20 cellular contexts compared by ENCODE assay signal in genomic region chr7:140635821-140636220, GRCh38. TPM values are rescaled to one million over a fixed set of nuclear protein-coding genes. Genes with fewer than 3 reads are reported as not detected.
DNase-seq lines count a peak whose midpoint lies in the region; ATAC-seq and TF ChIP-seq lines count a peak whose summit lies in the region.
"Had no signal": no experiment of that assay in that cellular context is flagged by ENCODE, and none has a peak within 500 bp of the region (broad histone marks: within the 10 kb centered on the region; RNA-seq: fewer than 3 reads in every experiment).

No MANE protein-coding gene starts in this region.

- H3K36me3 ChIP-seq in iPS-20b (ENCODE audit: insufficient read depth, low read depth, low read length), result no peaks in the 10 kb centered on the region
- H3K36me3 ChIP-seq: HAP-1, left lung had no signal

- H3K4me3 ChIP-seq in iPS-20b (ENCODE audit: low read length), result peak overlapping the region; percentile 48; the same call in 1 of the 2 replicates
- H3K4me3 ChIP-seq: body of pancreas, coronary artery, HAP-1, left lung had no signal

- peaks cover 24% of the 10 kb centered on the region for H3K4me1 ChIP-seq in iPS-20b (ENCODE audit: insufficient read depth, low read length)

- POLR2A ChIA-PET in WTC11 (lab: Charles Lee), result interaction anchor here (0.5 to 1.0 kb wide), 3 partner anchors 11 to 118 kb away, joined by 3 to 6 read pairs (median 3); no protein-coding TSS in a partner anchor
- POLR2A ChIA-PET in MCF 10A (lab: Yijun Ruan, JAX), result no interaction called here

- H3K27me3 Mint-ChIP-seq in WTC11 (ENCODE audit: low read depth) (peaks cover 17% of the 10 kb centered on the region), MCF 10A (ENCODE audit: insufficient read depth, unreplicated experiment) (peaks cover 16% of the 10 kb centered on the region)

- intact Hi-C loops in MCF 10A (cut with micrococcal nuclease), result no loop called here

- H3K4me1 Mint-ChIP-seq in WTC11 (peaks cover 39% of the 10 kb centered on the region), MCF 10A (ENCODE audit: insufficient read depth, unreplicated experiment) (peaks cover 7% of the 10 kb centered on the region)

- H3K27ac Mint-ChIP-seq in WTC11, result peak overlapping the region; percentile 90
- no peak overlapping the region for H3K27ac Mint-ChIP-seq in MCF 10A (ENCODE audit: low read depth, unreplicated experiment)
- H3K27ac Mint-ChIP-seq: activated CD4-positive, alpha-beta T cell treated with anti-CD3 and anti-CD28 coated beads for 36 hours; activated naive CD8-positive, alpha-beta T cell treated with anti-CD3 and anti-CD28 coated beads, Interleukin-2, amount 10 ng/mL, durations not matched to agents 7 days and 5 days; activated T-helper 1 cell treated with anti-CD3 and anti-CD28 coated beads, Interleukin-12 subunit alpha, Interleukin-12 subunit beta, Interleukin-2, Interleukin-4 antibody, amounts not matched to agents 30 ng/mL and 10 ng/mL and 1 ng/mL, durations not matched to agents 14 hours and 24 hours and 36 hours; stimulated activated naive CD8-positive, alpha-beta T cell treated with anti-CD3 and anti-CD28 coated beads, Interleukin-15, Interleukin-2, amounts not matched to agents 100 ng/mL and 50 ng/mL, for 24 hours had no signal

- peak; percentile 34 for ATAC-seq in WTC11
- ATAC-seq in HG02642 (IDR thresholded peaks at IDR 0.05; ENCODE audit: poor library complexity, unreplicated experiment), result no peak
- ATAC-seq: activated CD4-positive, alpha-beta T cell treated with anti-CD3 and anti-CD28 coated beads for 36 hours; body of pancreas; left lung had no signal

- CTCF ChIA-PET in WTC11 (lab: Charles Lee) (interaction anchor here (0.8 to 2.4 kb wide), 7 partner anchors 10 to 1081 kb away, joined by 3 to 17 read pairs (median 4); no protein-coding TSS in a partner anchor), MCF 10A (lab: Yijun Ruan, JAX) (interaction anchor here (0.6 to 0.7 kb wide), 2 partner anchors 65 to 166 kb away, joined by 3 to 4 read pairs; no protein-coding TSS in a partner anchor)

- BruUV-seq in MCF 10A (replicated peaks; lab: Mats Ljungman, UMichigan), result no TSS peak

- H3K4me3 Mint-ChIP-seq in WTC11 (no peak overlapping the region), MCF 10A (ENCODE audit: unreplicated experiment) (no peak overlapping the region)
- H3K4me3 Mint-ChIP-seq: activated CD4-positive, alpha-beta T cell treated with anti-CD3 and anti-CD28 coated beads for 36 hours; activated naive CD8-positive, alpha-beta T cell treated with anti-CD3 and anti-CD28 coated beads, Interleukin-2, amount 10 ng/mL, durations not matched to agents 7 days and 5 days; activated T-helper 1 cell treated with anti-CD3 and anti-CD28 coated beads, Interleukin-12 subunit alpha, Interleukin-12 subunit beta, Interleukin-2, Interleukin-4 antibody, amounts not matched to agents 30 ng/mL and 10 ng/mL and 1 ng/mL, durations not matched to agents 14 hours and 24 hours and 36 hours; stimulated activated naive CD8-positive, alpha-beta T cell treated with anti-CD3 and anti-CD28 coated beads, Interleukin-15, Interleukin-2, amounts not matched to agents 100 ng/mL and 50 ng/mL, for 24 hours had no signal

- H3K9me3 ChIP-seq in iPS-20b (ENCODE audit: insufficient read depth, low read depth, low read length), result no peaks in the 10 kb centered on the region
- H3K9me3 ChIP-seq: body of pancreas, HAP-1, left lung had no signal

- H3K27ac ChIP-seq in iPS-20b (ENCODE audit: low read length), result peak overlapping the region; percentile 16
- H3K27ac ChIP-seq: body of pancreas, left lung had no signal

- H3K9ac ChIP-seq in iPS-20b (ENCODE audit: low read depth, low read length), result peak overlapping the region; percentile 40; the same call in 1 of the 2 replicates

- TF ChIP-seq CTCF in WTC11 (IDR thresholded peaks at IDR 0.05), result no peak
- TF ChIP-seq CTCF in MCF 10A (IDR thresholded peaks at IDR 0.05; ENCODE audit: unreplicated experiment), result no peak

- peak; percentile 39 for DNase-seq in ELF-1 (ENCODE audit: low read depth, low spot score)
- DNase-seq in WTC11 (ENCODE audit: low spot score), result no peak
- peak; percentile 27 for DNase-seq in retina
- no peak for DNase-seq in NCI-H2171 treated with DMSO at 0.1 percent for 48 hours (lab: John Stamatoyannopoulos, UW)
- no peak for DNase-seq in MCF 10A (ENCODE audit: unreplicated experiment)
- DNase-seq in activated naive CD4-positive, alpha-beta T cell (lab: John Stamatoyannopoulos, UW), result no peak
- DNase-seq: activated CD4-positive, alpha-beta T cell treated with anti-CD3 and anti-CD28 coated beads for 36 hours; activated naive CD8-positive, alpha-beta T cell treated with anti-CD3 and anti-CD28 coated beads, Interleukin-2, amount 10 ng/mL, durations not matched to agents 7 days and 5 days; body of pancreas; foreskin fibroblast; left lung; NCI-H187 treated with DMSO at 0.1 percent for 48 hours; RPMI8226; stimulated activated CD4-positive, alpha-beta T cell treated with anti-CD3 and anti-CD28 coated beads, Interleukin-2, amount 100 ng/mL, for 48 hours had no signal

- no peaks in the 10 kb centered on the region for H3K9me3 Mint-ChIP-seq in WTC11
- H3K9me3 Mint-ChIP-seq in MCF 10A (ENCODE audit: unreplicated experiment), result no peaks in the 10 kb centered on the region
- H3K9me3 Mint-ChIP-seq: activated naive CD8-positive, alpha-beta T cell treated with anti-CD3 and anti-CD28 coated beads, Interleukin-2, amount 10 ng/mL, durations not matched to agents 7 days and 5 days; activated T-helper 1 cell treated with anti-CD3 and anti-CD28 coated beads, Interleukin-12 subunit alpha, Interleukin-12 subunit beta, Interleukin-2, Interleukin-4 antibody, amounts not matched to agents 30 ng/mL and 10 ng/mL and 1 ng/mL, durations not matched to agents 14 hours and 24 hours and 36 hours; stimulated activated naive CD8-positive, alpha-beta T cell treated with anti-CD3 and anti-CD28 coated beads, Interleukin-15, Interleukin-2, amounts not matched to agents 100 ng/mL and 50 ng/mL, for 24 hours had no signal

- H3K27me3 ChIP-seq in iPS-20b (ENCODE audit: insufficient read depth, low read length), result peaks cover 11% of the 10 kb centered on the region
- H3K27me3 ChIP-seq: body of pancreas had no signal

- H3K36me3 Mint-ChIP-seq in WTC11, result no peaks in the 10 kb centered on the region
- H3K36me3 Mint-ChIP-seq in MCF 10A (ENCODE audit: insufficient read depth, unreplicated experiment), result peaks cover 6% of the 10 kb centered on the region
- H3K36me3 Mint-ChIP-seq: activated naive CD8-positive, alpha-beta T cell treated with anti-CD3 and anti-CD28 coated beads, Interleukin-2, amount 10 ng/mL, durations not matched to agents 7 days and 5 days had no signal

TF ChIP-seq in WTC11, 78 proteins besides CTCF, POLR2A, EP300 and RAD21:
- TF ChIP-seq ZNF396 (CRISPR knock-in tag; IDR thresholded peaks at IDR 0.05; ENCODE audit: borderline replicate concordance), result no peak
- TF ChIP-seq PREB (CRISPR knock-in tag; IDR thresholded peaks at IDR 0.05; ENCODE audit: borderline replicate concordance), result no peak
- TF ChIP-seq IRF1 (CRISPR knock-in tag; IDR thresholded peaks at IDR 0.05), result no peak
- no peak for TF ChIP-seq CREM (CRISPR knock-in tag; IDR thresholded peaks at IDR 0.05)
- TF ChIP-seq ZNF232 (CRISPR knock-in tag; IDR thresholded peaks at IDR 0.05), result no peak
- TF ChIP-seq SP1 (CRISPR knock-in tag; conservative IDR thresholded peaks at IDR 0.05), result no peak

RNA-seq across cellular contexts. Expression of gene DENND2A, which starts 4.8 kb away (rescaled TPM):
- total RNA-seq in WTC11 (2021), result 10.0 to 13.6 TPM (median 12.7 TPM) in 3 replicates
- total RNA-seq in MCF 10A (2022), result 0.26 TPM in 1 of 2 replicates, not detected in the other
- total RNA-seq: activated CD4-positive, alpha-beta T cell treated with anti-CD3 and anti-CD28 coated beads for 36 hours; activated naive CD8-positive, alpha-beta T cell treated with anti-CD3 and anti-CD28 coated beads, Interleukin-2, amount 10 ng/mL, durations not matched to agents 7 days and 5 days; activated T-helper 1 cell treated with anti-CD3 and anti-CD28 coated beads, Interleukin-12 subunit alpha, Interleukin-12 subunit beta, Interleukin-2, Interleukin-4 antibody, amounts not matched to agents 30 ng/mL and 10 ng/mL and 1 ng/mL, durations not matched to agents 14 hours and 24 hours and 36 hours had no signal

RNA-seq across cellular contexts. Expression of gene ADCK2, which starts 36.9 kb away (rescaled TPM):
- total RNA-seq in WTC11 (2021), result 10.1 to 12.7 TPM (median 12.0 TPM) in 3 replicates
- total RNA-seq in MCF 10A (2022), result 22.2 and 27.8 TPM in 2 replicates

Comparison
In these comparisons a context has a peak if more than half of its experiments do, and no peak if none do; other contexts are left out.
1. DNase-seq: peak in ELF-1 (single experiment) and retina (single experiment); none in WTC11 (single experiment), NCI-H2171 treated with DMSO at 0.1 percent for 48 hours (single experiment), MCF 10A (single experiment) and activated naive CD4-positive, alpha-beta T cell (0 of 4).